In the genomic region with DNA sequence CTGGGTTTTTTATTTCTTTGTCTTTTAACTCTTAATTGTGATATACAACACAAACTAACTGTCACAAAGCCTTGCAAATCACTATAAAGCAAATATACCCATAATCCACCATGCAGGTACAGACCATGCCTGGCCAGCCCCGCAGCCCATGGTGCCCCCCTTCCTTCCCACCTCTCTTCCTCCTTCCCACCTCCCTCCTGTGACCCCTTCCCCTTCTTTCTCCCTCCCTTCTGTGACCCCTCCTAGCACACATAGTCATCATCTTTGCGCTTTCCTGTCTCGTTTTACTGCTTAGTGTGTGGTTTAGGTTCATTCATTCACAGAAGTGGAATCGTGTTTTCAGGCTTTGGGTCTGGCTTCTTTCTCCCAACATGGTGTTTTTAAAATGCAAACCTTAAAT, we compare ENCODE assay signal across 18 cellular contexts. TPM values are rescaled to one million over a fixed set of nuclear protein-coding genes. Genes with fewer than 3 reads are reported as not detected.
"Had no signal": no experiment of that assay in that cellular context is flagged by ENCODE, and none has a peak within 500 bp of the region (broad histone marks: within the 10 kb centered on the region; RNA-seq: fewer than 3 reads in every experiment).

No MANE protein-coding gene starts in this region.

- H3K4me3 ChIP-seq: esophagus squamous epithelium, lower lobe of right lung, neural progenitor cell, ovary, right lobe of liver, smooth muscle cell had no signal

- ATAC-seq: activated T-helper 17 cell treated with anti-CD3 and anti-CD28 coated beads, Interleukin-2, amount 50 U/mL, for 72 hours; lower lobe of right lung; right lobe of liver; stimulated activated naive CD8-positive, alpha-beta T cell treated with anti-CD3 and anti-CD28 coated beads, Interleukin-15, Interleukin-2, amounts not matched to agents 100 U/mL and 50 U/mL, for 24 hours; WTC11 had no signal

- H3K9me3 ChIP-seq: esophagus squamous epithelium, lower lobe of right lung, ovary, right lobe of liver had no signal

- H3K27me3 ChIP-seq: esophagus squamous epithelium, neural progenitor cell, ovary, right lobe of liver had no signal

- H3K36me3 ChIP-seq: ovary had no signal

- H3K9ac ChIP-seq: neural progenitor cell had no signal

- H3K4me1 ChIP-seq: lower lobe of right lung, neural progenitor cell had no signal

- H3K4me2 ChIP-seq: neural progenitor cell, smooth muscle cell had no signal

- DNase-seq: activated CD4-positive, alpha-beta T cell treated with anti-CD3 and anti-CD28 coated beads, Interleukin-2, amount 10 ng/mL, durations not matched to agents 7 days and 5 days; activated naive CD4-positive, alpha-beta T cell treated with anti-CD3 and anti-CD28 coated beads for 36 hours; esophagus squamous epithelium; hippocampal formation; kidney glomerular epithelial cell; lower lobe of right lung; ovary; right lobe of liver; stimulated activated CD4-positive, alpha-beta T cell treated with anti-CD3 and anti-CD28 coated beads, Interleukin-4, amount 100 ng/mL, for 4 hours; stimulated activated CD8-positive, alpha-beta memory T cell treated with anti-CD3 and anti-CD28 coated beads, Interleukin-4, amount 100 ng/mL, for 48 hours; stimulated activated naive CD8-positive, alpha-beta T cell treated with anti-CD3 and anti-CD28 coated beads, Interleukin-15, Interleukin-2, amounts not matched to agents 100 U/mL and 50 U/mL, for 24 hours; T-helper 2 cell; trophoblast cell had no signal

- H3K27ac ChIP-seq: esophagus squamous epithelium, lower lobe of right lung, neural progenitor cell, ovary, right lobe of liver had no signal

- H2AFZ ChIP-seq: neural progenitor cell had no signal

RNA-seq across cellular contexts. Expression of a gene that starts 29.6 kb away (rescaled TPM):
- total RNA-seq: pulmonary artery endothelial cell had no signal
